In the genomic region with DNA sequence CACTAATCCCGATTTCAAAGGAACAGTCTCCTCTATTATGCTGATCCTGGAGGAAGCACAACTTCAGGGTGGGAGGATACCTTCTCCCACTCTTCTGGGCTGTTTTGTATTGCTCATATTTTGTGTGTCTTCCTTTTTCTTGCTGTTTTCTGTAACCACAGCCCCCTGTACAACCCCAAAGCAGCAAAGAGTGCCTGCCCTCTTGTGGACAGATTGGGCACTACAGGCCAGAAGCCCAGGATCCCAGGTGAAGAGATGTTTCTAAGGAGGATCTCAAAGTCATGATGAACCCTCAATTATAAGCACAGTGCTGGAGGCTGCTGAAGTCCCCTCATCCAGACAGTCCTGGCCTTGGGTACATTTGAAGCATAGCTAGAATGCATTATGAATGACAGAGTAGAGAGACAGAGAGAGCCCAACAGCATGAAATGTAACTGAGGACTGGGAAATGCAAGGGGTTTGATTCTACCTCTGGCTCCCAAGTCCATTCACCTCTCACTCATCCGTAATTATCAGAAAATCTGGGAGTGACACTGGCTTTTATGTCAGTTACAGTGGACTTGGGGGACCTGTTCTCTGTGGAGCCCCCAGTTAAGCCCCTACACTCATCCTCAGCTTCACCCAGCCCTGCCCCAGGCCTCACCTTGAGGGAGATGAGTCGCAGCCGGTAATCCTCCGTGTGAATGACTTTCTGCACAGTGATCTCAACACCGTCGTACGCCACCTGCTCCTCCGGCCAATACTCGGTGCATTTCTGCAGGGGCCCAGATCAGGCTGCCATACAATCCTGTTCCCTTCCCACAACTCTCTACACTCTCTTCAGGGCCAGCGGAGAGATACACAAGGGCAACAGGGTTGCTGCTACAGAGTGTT, we compare ENCODE assay signal across 7 cellular contexts. TPM values are rescaled to one million over a fixed set of nuclear protein-coding genes. Genes with fewer than 3 reads are reported as not detected.
A peak's percentile ranks its signal among the peaks of the same experiment; 100 is the strongest.
DNase-seq lines count a peak whose midpoint lies in the region; TF ChIP-seq lines count a peak whose summit lies in the region.

No MANE protein-coding gene starts in this region.

- DNase-seq in GM03348 (ENCODE audit: low spot score), result peak; percentile 82
- DNase-seq in HFF-Myc (ENCODE audit: extremely low read depth, low read depth), result no peak
- peak; percentile 84 for DNase-seq in activated T-cell treated with anti-CD3 and anti-CD28 coated beads, Interleukin-2, amount 50 U/mL, for 24 hours
- DNase-seq in fibroblast of peridontal ligament (ENCODE audit: extremely low read depth), result peak; percentile 49
- DNase-seq in tibial nerve (ENCODE audit: low spot score in 2 of 2), result peak; percentile 51 to 83

- no peak for TF ChIP-seq EP300 in tibial nerve (IDR thresholded peaks at IDR 0.05)

- H3K36me3 Mint-ChIP-seq in activated T-cell treated with anti-CD3 and anti-CD28 coated beads, Interleukin-2, amount 50 U/mL, for 24 hours (ENCODE audit: low read depth), result no peaks in the 10 kb centered on the region

- H3K27ac ChIP-seq in OCI-LY3 (ENCODE audit: low read length), result no peak overlapping the region
- no peak overlapping the region for H3K27ac ChIP-seq in neutrophil
- no peak overlapping the region for H3K27ac ChIP-seq in tibial nerve

- TF ChIP-seq CTCF in HFF-Myc (IDR thresholded peaks at IDR 0.05; ENCODE audit: low read depth, low read length, missing control alignments) (peak; percentile 100), OCI-LY3 (IDR thresholded peaks at IDR 0.05; ENCODE audit: low read depth, low read length) (peak; percentile 97), neutrophil (IDR thresholded peaks at IDR 0.05) (peak; percentile 79), tibial nerve (IDR thresholded peaks at IDR 0.05) (peak; percentile 82 to 99 (median 95))

- peaks cover 11% of the 10 kb centered on the region for H3K4me1 Mint-ChIP-seq in activated T-cell treated with anti-CD3 and anti-CD28 coated beads, Interleukin-2, amount 50 U/mL, for 24 hours (ENCODE audit: low read depth)

- H3K4me1 ChIP-seq in OCI-LY3 (ENCODE audit: low read length) (peaks cover 20% of the 10 kb centered on the region), neutrophil (ENCODE audit: control insufficient read depth in 1 of 2, insufficient read depth in 1 of 2, low read depth in 1 of 2, low read length in 1 of 2) (no peaks in the 10 kb centered on the region), tibial nerve (peaks cover 0 to 12% (median 0%) of the 10 kb centered on the region in 4 donors)

- peak overlapping the region; percentile 36 for H3K4me2 ChIP-seq in OCI-LY3 (ENCODE audit: low read length)

- no peaks in the 10 kb centered on the region for H3K9me3 ChIP-seq in OCI-LY3 (ENCODE audit: insufficient read depth, low read length)
- no peaks in the 10 kb centered on the region for H3K9me3 ChIP-seq in neutrophil
- no peaks in the 10 kb centered on the region for H3K9me3 ChIP-seq in tibial nerve

- no peaks in the 10 kb centered on the region for H3K9me3 Mint-ChIP-seq in activated T-cell treated with anti-CD3 and anti-CD28 coated beads, Interleukin-2, amount 50 U/mL, for 24 hours

- H3K27me3 ChIP-seq in OCI-LY3 (ENCODE audit: low read depth, low read length) (peaks cover 19% of the 10 kb centered on the region), neutrophil (no peaks in the 10 kb centered on the region), tibial nerve (no peaks in the 10 kb centered on the region)

- H3K27me3 Mint-ChIP-seq in activated T-cell treated with anti-CD3 and anti-CD28 coated beads, Interleukin-2, amount 50 U/mL, for 24 hours, result peaks cover 2% of the 10 kb centered on the region

- TF ChIP-seq POLR2A in tibial nerve (IDR thresholded peaks at IDR 0.05), result no peak

- no peaks in the 10 kb centered on the region for H4K20me1 ChIP-seq in OCI-LY3 (ENCODE audit: insufficient read depth, low read length)

- H3K36me3 ChIP-seq in OCI-LY3 (replicated peaks; ENCODE audit: low read depth, low read length), result no peaks in the 10 kb centered on the region
- no peaks in the 10 kb centered on the region for H3K36me3 ChIP-seq in neutrophil
- no peaks in the 10 kb centered on the region for H3K36me3 ChIP-seq in tibial nerve

- H3K4me3 Mint-ChIP-seq in activated T-cell treated with anti-CD3 and anti-CD28 coated beads, Interleukin-2, amount 50 U/mL, for 24 hours, result no peak overlapping the region

- 0 out of 2 replicates have a peak overlapping the region, but pooled peaks have one; percentile 75 for H2AFZ ChIP-seq in OCI-LY3 (ENCODE audit: low read depth, low read length)

- H3K79me2 ChIP-seq in OCI-LY3 (ENCODE audit: low read length), result no peaks in the 10 kb centered on the region

- H3K4me3 ChIP-seq in HFF-Myc (replicated peaks; ENCODE audit: low read depth, low read length), result no peak overlapping the region
- H3K4me3 ChIP-seq in OCI-LY3 (ENCODE audit: low read length), result no peak overlapping the region
- no peak overlapping the region for H3K4me3 ChIP-seq in neutrophil (ENCODE audit: low read depth in 1 of 2, low read length in 1 of 2)
- H3K4me3 ChIP-seq in tibial nerve, result no peak overlapping the region

- no peak overlapping the region for H3K9ac ChIP-seq in OCI-LY3 (ENCODE audit: low read length)

- peak overlapping the region; percentile 15 for H3K27ac Mint-ChIP-seq in activated T-cell treated with anti-CD3 and anti-CD28 coated beads, Interleukin-2, amount 50 U/mL, for 24 hours

- WGBS in tibial nerve, 2 donors, result 74 to 77% methylated on average over 11 of the region's 11 CpGs

RNA-seq across cellular contexts. Expression of a gene that starts 6.2 kb away (rescaled TPM):
- under 1 TPM in 2 of 4 donors, not detected in 2; 0.44 to 0.90 TPM for total RNA-seq in tibial nerve

RNA-seq across cellular contexts. Expression of a gene that starts 33.6 kb away (rescaled TPM):
- total RNA-seq in tibial nerve, result 10 to 100 TPM in 1 of 4 donors, 1 to 10 TPM in 3; 5.4 to 11.0 (median 6.8) TPM

RNA-seq across cellular contexts. Expression of a gene that starts 59.4 kb away (rescaled TPM):
- 10 to 100 TPM in 3 of 4 donors, 1 to 10 TPM in 1; 1.2 to 18.8 (median 15.1) TPM for total RNA-seq in tibial nerve
